ENCODE assay signal across 8 cellular contexts in the genomic region with DNA sequence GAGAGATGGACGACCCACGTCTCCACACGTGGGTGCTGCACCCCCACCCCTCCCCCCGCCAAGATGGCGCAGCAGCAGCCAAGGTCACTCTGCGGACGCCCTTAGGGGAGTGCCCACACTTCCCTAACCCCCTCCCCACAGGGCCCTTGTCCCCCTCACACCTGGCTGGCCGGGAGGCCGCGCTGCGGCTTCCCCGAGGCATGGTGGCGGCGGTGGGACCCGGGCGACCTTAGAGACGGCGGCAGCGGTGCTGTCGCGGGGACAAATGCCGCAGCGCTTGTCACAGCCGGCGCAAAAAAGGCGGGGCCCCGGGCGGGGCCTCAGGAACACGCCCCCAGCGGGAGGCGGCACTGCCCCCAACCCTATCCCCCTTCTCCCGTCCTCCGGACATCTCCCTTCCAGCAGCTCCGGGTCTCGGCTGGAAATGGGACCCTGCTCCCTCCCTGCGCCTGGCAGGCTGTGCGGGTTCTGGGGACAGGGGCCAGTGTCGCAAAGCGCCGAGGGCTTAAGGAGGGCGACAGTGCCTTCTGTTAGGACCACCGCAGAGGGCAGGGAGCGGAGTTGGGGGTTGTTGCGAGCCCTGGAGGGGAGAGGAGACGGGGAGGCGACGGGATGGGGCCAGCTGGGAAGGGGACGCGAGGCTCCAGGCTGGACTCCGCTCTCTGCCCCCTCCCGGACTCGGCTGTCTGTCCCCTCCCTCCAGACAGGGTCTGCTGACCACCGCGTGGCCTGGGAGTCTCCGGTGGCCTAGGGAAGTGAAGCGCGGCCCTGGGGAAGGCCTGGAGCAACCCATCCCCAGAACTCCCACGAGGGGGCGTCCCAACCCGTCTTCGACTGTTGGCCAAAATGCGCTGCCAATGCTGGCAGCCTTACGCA. TPM values are rescaled to one million over a fixed set of nuclear protein-coding genes. Genes with fewer than 3 reads are reported as not detected.
DNase-seq lines count a peak whose midpoint lies in the region; TF ChIP-seq lines count a peak whose summit lies in the region.

A gene (minus strand): TSS at position 300 of the 876 bp plus-strand sequence. CDS start 98 bp downstream, at position 202.

- peak within 1 kb of the TSS; percentile 82 for H3K27ac ChIP-seq in 22Rv1
- H3K27ac ChIP-seq in RWPE1: peak within 1 kb of the TSS; percentile 82
- H3K27ac ChIP-seq in neural cell (ENCODE audit: low read length): no peak within 1 kb of the TSS
- H3K27ac ChIP-seq in stomach: peak within 1 kb of the TSS; percentile 82 to 87 (median 86)

- TF ChIP-seq CTCF in 22Rv1 (IDR thresholded peaks at IDR 0.05) (peak; percentile 84), GM13976 (IDR thresholded peaks at IDR 0.05; ENCODE audit: borderline replicate concordance, control extremely low read depth, extremely low read depth, insufficient read depth, missing control alignments) (peak; percentile 67), RWPE1 (conservative IDR thresholded peaks at IDR 0.05; ENCODE audit: low read depth) (peak; percentile 78), fibroblast of villous mesenchyme (IDR thresholded peaks at IDR 0.05; ENCODE audit: insufficient read depth, low read depth, low read length) (peak; percentile 79), neural cell (IDR thresholded peaks at IDR 0.05; ENCODE audit: poor library complexity, severe bottlenecking) (peak; percentile 73), stomach (IDR thresholded peaks at IDR 0.05) (peak in 5 of 7 experiments; percentile 52 to 84 (median 71))

- POLR2A ChIA-PET in RWPE1 (lab: Yijun Ruan, JAX; ENCODE audit: low non-redundant PET): interaction anchor here (0.7 kb wide), 1 partner anchor 10 kb away, joined by 3 read pairs; no protein-coding TSS in a partner anchor

- CTCF ChIA-PET in RWPE1 (lab: Yijun Ruan, JAX): interaction anchor here (0.6 to 1.7 kb wide), 3 partner anchors 21 to 234 kb away, joined by 3 to 7 read pairs (median 4); no protein-coding TSS in a partner anchor

- peak; percentile 52 for TF ChIP-seq RAD21 in neural cell (conservative IDR thresholded peaks at IDR 0.05)

- no peaks in the 10 kb centered on the region for H3K9me2 ChIP-seq in neural cell (ENCODE audit: insufficient read depth, low read length)

- H3K9ac ChIP-seq in neural cell (ENCODE audit: low read length): peak within 1 kb of the TSS; percentile 73

- peak within 1 kb of the TSS; percentile 87 for H2AFZ ChIP-seq in neural cell (ENCODE audit: low read depth, low read length)

- H3K9me3 ChIP-seq in neural cell (ENCODE audit: low read length) (no peaks in the 10 kb centered on the region), stomach (no peaks in the 10 kb centered on the region)

- H4K20me1 ChIP-seq in neural cell (ENCODE audit: insufficient read depth): no peaks in the 10 kb centered on the region

- in situ Hi-C loops in GM13976 (cut with MboI; ENCODE audit: low sequenced_read_pairs, unreplicated experiment): no loop called here

- 1 to 2% (median 1%) methylated on average over 33 to 63 of the region's 63 CpGs for WGBS in stomach, 5 donors

- no peaks in the 10 kb centered on the region for H3K79me2 ChIP-seq in neural cell (replicated peaks; ENCODE audit: insufficient read depth, low read length)

- no peaks in the 10 kb centered on the region for H3F3A ChIP-seq in neural cell (ENCODE audit: insufficient read depth, low read length, poor library complexity, severe bottlenecking)

- H3K4me1 ChIP-seq in stomach: peaks cover 39 to 91% (median 73%) of the 10 kb centered on the region in 4 donors

- TF ChIP-seq POLR2A in stomach (IDR thresholded peaks at IDR 0.05): peak in 1 of 4 donors; percentile 47

- no peaks in the 10 kb centered on the region for H3K36me3 ChIP-seq in neural cell (ENCODE audit: insufficient read depth, low read length)
- H3K36me3 ChIP-seq in stomach: peaks cover 0 to 31% (median 9%) of the 10 kb centered on the region in 4 donors

- intact Hi-C loops in stomach (cut with DNase I; ENCODE audit: low total_unique reads): loop anchor here (5.0 kb wide), 1 partner anchor 79 kb away; no protein-coding TSS in a partner anchor

- H3K27me3 ChIP-seq in neural cell (ENCODE audit: insufficient read depth, low read depth, low read length) (peaks cover under 1% of the 10 kb centered on the region), stomach (peaks cover 0 to under 1% (median 0%) of the 10 kb centered on the region in 3 donors)

- H3K4me3 ChIP-seq in fibroblast of villous mesenchyme (ENCODE audit: low read depth, low read length) (peak within 1 kb of the TSS; percentile 73), neural cell (ENCODE audit: low read length) (peak within 1 kb of the TSS; percentile 73), stomach (peak within 1 kb of the TSS; percentile 66 to 87 (median 81))

- H3K4me2 ChIP-seq in neural cell (ENCODE audit: low read length): peak within 1 kb of the TSS; percentile 30

- DNase-seq in GM13976 (ENCODE audit: low spot score) (peak; percentile 90), HuH-7.5 (ENCODE audit: low spot score) (peak; percentile 92), RWPE1 (ENCODE audit: low spot score) (peak; percentile 52), fibroblast of villous mesenchyme (ENCODE audit: low read depth) (peak; percentile 74), stomach (peak; percentile 85)
- DNase-seq in activated effector memory CD4-positive, alpha-beta T cell treated with Interleukin-2 at 50 U/mL for 16 hours: peak; percentile 71

- peak; percentile 9 for TF ChIP-seq EP300 in neural cell (conservative IDR thresholded peaks at IDR 0.05; ENCODE audit: poor library complexity, severe bottlenecking)
- TF ChIP-seq EP300 in stomach (IDR thresholded peaks at IDR 0.05): no peak

TF ChIP-seq in neural cell, 6 proteins besides CTCF, POLR2A, EP300 and RAD21:
- TF ChIP-seq POLR2AphosphoS5 (IDR thresholded peaks at IDR 0.05): peak; percentile 55
- peak; percentile 62 for TF ChIP-seq TAF1 (IDR thresholded peaks at IDR 0.05; ENCODE audit: low read depth)
- TF ChIP-seq MXI1 (conservative IDR thresholded peaks at IDR 0.05; ENCODE audit: poor library complexity, severe bottlenecking): peak; percentile 46
- peak; percentile 60 for TF ChIP-seq SMC3 (conservative IDR thresholded peaks at IDR 0.05; ENCODE audit: poor library complexity)
- TF ChIP-seq, protein P1, sequence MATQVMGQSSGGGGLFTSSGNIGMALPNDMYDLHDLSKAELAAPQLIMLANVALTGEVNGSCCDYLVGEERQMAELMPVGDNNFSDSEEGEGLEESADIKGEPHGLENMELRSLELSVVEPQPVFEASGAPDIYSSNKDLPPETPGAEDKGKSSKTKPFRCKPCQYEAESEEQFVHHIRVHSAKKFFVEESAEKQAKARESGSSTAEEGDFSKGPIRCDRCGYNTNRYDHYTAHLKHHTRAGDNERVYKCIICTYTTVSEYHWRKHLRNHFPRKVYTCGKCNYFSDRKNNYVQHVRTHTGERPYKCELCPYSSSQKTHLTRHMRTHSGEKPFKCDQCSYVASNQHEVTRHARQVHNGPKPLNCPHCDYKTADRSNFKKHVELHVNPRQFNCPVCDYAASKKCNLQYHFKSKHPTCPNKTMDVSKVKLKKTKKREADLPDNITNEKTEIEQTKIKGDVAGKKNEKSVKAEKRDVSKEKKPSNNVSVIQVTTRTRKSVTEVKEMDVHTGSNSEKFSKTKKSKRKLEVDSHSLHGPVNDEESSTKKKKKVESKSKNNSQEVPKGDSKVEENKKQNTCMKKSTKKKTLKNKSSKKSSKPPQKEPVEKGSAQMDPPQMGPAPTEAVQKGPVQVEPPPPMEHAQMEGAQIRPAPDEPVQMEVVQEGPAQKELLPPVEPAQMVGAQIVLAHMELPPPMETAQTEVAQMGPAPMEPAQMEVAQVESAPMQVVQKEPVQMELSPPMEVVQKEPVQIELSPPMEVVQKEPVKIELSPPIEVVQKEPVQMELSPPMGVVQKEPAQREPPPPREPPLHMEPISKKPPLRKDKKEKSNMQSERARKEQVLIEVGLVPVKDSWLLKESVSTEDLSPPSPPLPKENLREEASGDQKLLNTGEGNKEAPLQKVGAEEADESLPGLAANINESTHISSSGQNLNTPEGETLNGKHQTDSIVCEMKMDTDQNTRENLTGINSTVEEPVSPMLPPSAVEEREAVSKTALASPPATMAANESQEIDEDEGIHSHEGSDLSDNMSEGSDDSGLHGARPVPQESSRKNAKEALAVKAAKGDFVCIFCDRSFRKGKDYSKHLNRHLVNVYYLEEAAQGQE (IDR thresholded peaks at IDR 0.05; ENCODE audit: borderline replicate concordance): peak; percentile 79
- TF ChIP-seq EZH2 (IDR thresholded peaks at IDR 0.05; ENCODE audit: borderline replicate concordance, insufficient read depth, low read length, poor library complexity, severe bottlenecking): no peak

RNA-seq across cellular contexts. Expression of the gene that starts here (rescaled TPM):
- total RNA-seq in fibroblast of villous mesenchyme (3.9 and 6.1 TPM in 2 replicates), stomach (100 to 1,000 TPM in 1 of 5 donors, 10 to 100 TPM in 2, 1 to 10 TPM in 2; 5.8 to 589 (median 43.2) TPM)
- polyA plus RNA-seq in neural cell (3.8 TPM in 1 of 2 replicates, not detected in the other), stomach (100 to 1,000 TPM; 159 to 204 (median 168) TPM)
- polyA minus RNA-seq in neural cell: 3.2 and 8.1 TPM in 2 replicates

Comparison
In these comparisons a context has a peak if more than half of its experiments do, and no peak if none do; other contexts are left out.
1. RNA of the gene that starts here (polyA plus RNA-seq): 159 to 204 TPM in stomach; 3.8 TPM in neural cell; every median in the first group is over 10 times any median in the second.
2. Peak in every context shown above with its lines, with median percentiles within 50 percentile points of each other: CTCF ChIP-seq, DNase-seq and H3K4me3 ChIP-seq.